18 cellular contexts compared by ENCODE assay signal in genomic region chr6:106256201-106256968, GRCh38.
DNase-seq lines count a peak whose midpoint lies in the region; ATAC-seq and TF ChIP-seq lines count a peak whose summit lies in the region.
"Had no signal": no experiment of that assay in that cellular context is flagged by ENCODE, and none has a peak within 500 bp of the region (broad histone marks: within the 10 kb centered on the region; RNA-seq: fewer than 3 reads in every experiment).

No MANE protein-coding gene starts in this region.

- no peak overlapping the region for H3K4me3 ChIP-seq in skeletal muscle cell (ENCODE audit: low read depth, low read length)
- H3K4me3 ChIP-seq: body of pancreas, dorsolateral prefrontal cortex, PC-9, suprapubic skin had no signal

- ATAC-seq in GM18505 (IDR thresholded peaks at IDR 0.05; ENCODE audit: unreplicated experiment) (no peak), HG03095 (IDR thresholded peaks at IDR 0.05; ENCODE audit: unreplicated experiment) (no peak)
- ATAC-seq: body of pancreas had no signal

- TF ChIP-seq POLR2A in GM18505 (IDR thresholded peaks at IDR 0.05; ENCODE audit: borderline replicate concordance, extremely low read depth, insufficient read depth, insufficient read length): no peak

- DNase-seq in NCI-H2227 (lab: John Stamatoyannopoulos, UW; ENCODE audit: unreplicated experiment) (peak; percentile 2), NCI-H2227 treated with DMSO at 0.1 percent for 48 hours (lab: John Stamatoyannopoulos, UW) (no peak), RKO (ENCODE audit: low spot score) (peak; percentile 44), fibroblast of gingiva (ENCODE audit: low read depth) (peak; percentile 79), skeletal muscle cell (ENCODE audit: low read depth) (peak; percentile 82), NCI-H146 (lab: John Stamatoyannopoulos, UW) (no peak)
- DNase-seq: activated CD4-positive, CD25-positive, alpha-beta regulatory T cell; activated gamma-delta T cell treated with Interleukin-2 at 50 U/mL for 16 hours; body of pancreas; dorsolateral prefrontal cortex; NCI-H1092; NCI-H510A; PC-9; stimulated activated CD4-positive, alpha-beta T cell treated with anti-CD3 and anti-CD28 coated beads, Interleukin-1b, Interleukin-23, amount 100 ng/mL, for 48 hours; T-helper 1 cell had no signal

Comparison
In these comparisons a context has a peak if more than half of its experiments do, and no peak if none do; other contexts are left out.
1. DNase-seq: peak in NCI-H2227 (single experiment), RKO (single experiment), fibroblast of gingiva (single experiment) and skeletal muscle cell (single experiment); none in NCI-H2227 treated with DMSO at 0.1 percent for 48 hours (single experiment) and NCI-H146 (single experiment).